ENCODE assay signal across 12 cellular contexts in the genomic region with DNA sequence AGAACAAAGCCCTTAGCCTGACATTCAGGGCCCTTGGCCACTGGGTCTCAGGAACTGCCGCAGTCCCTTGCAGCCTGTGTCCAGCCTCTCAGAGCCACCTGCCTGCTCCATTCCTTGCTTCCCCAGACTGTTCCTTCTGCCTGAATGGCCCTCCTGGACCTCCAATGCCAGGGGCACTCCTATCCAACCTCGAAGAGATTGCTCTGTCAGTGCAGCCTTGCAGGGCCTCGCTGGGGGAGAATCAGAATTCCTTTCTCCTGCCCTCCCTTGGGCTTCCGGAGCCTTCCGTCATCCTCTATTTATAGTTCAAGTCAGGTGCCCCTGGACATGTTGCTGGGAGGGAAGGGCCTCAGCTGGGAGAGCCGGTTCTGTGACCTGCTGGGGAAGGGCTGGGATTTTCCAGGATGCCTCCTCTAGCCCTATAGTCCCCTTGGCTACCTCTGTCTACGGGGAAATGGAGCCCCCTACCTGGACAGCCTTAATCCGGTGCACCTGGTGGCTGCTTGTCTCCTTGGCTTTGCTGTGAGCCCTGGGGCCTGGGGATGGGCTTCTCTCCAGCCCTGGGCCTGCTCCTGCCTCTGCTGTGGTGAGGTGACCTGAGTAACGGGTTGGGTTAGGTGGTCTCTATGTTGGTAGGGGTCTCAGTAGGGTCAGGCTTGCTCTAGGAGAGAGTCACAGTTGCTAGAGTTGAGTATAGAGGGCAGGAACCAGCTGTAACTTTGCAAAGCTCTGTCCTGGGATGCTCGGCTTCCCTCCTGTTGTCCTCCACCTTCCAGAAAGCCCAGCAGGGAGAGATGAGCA. TPM values are rescaled to one million over a fixed set of nuclear protein-coding genes. Genes with fewer than 3 reads are reported as not detected.
DNase-seq lines count a peak whose midpoint lies in the region; ATAC-seq and TF ChIP-seq lines count a peak whose summit lies in the region.
"Had no signal": no experiment of that assay in that cellular context is flagged by ENCODE, and none has a peak within 500 bp of the region (broad histone marks: within the 10 kb centered on the region; RNA-seq: fewer than 3 reads in every experiment).

No MANE protein-coding gene starts in this region.

- peak in 2 of 6 experiments; percentile 17 to 25 for TF ChIP-seq CTCF in Peyer's patch (IDR thresholded peaks at IDR 0.05)
- no peak for TF ChIP-seq CTCF in neural crest cell (conservative IDR thresholded peaks at IDR 0.05)

- H3K4me3 Mint-ChIP-seq in neural crest cell, result no peak overlapping the region
- H3K4me3 Mint-ChIP-seq in CD8-positive, alpha-beta memory T cell, result no peak overlapping the region
- H3K4me3 Mint-ChIP-seq: activated T-helper 17 cell treated with anti-CD3 and anti-CD28 coated beads, Interleukin-2, amount 50 U/mL, for 72 hours had no signal

- no peaks in the 10 kb centered on the region for H3K9me3 Mint-ChIP-seq in neural crest cell
- no peaks in the 10 kb centered on the region for H3K9me3 Mint-ChIP-seq in CD8-positive, alpha-beta memory T cell
- H3K9me3 Mint-ChIP-seq: activated T-helper 17 cell treated with anti-CD3 and anti-CD28 coated beads, Interleukin-2, amount 50 U/mL, for 72 hours had no signal

- H3K4me1 ChIP-seq in Peyer's patch, result no peaks in the 10 kb centered on the region
- no peaks in the 10 kb centered on the region for H3K4me1 ChIP-seq in CD8-positive, alpha-beta memory T cell (ENCODE audit: insufficient read depth, low read length)

- peak overlapping the region; percentile 57 for H3K27ac Mint-ChIP-seq in neural crest cell (ENCODE audit: unreplicated experiment)
- H3K27ac Mint-ChIP-seq in CD8-positive, alpha-beta memory T cell, result no peak overlapping the region
- H3K27ac Mint-ChIP-seq: activated T-helper 17 cell treated with anti-CD3 and anti-CD28 coated beads, Interleukin-2, amount 50 U/mL, for 72 hours had no signal

- TF ChIP-seq POLR2A in Peyer's patch (IDR thresholded peaks at IDR 0.05), result no peak

- no peaks in the 10 kb centered on the region for H3K36me3 Mint-ChIP-seq in neural crest cell (ENCODE audit: low read depth)
- H3K36me3 Mint-ChIP-seq in CD8-positive, alpha-beta memory T cell, result no peaks in the 10 kb centered on the region

- peaks cover 33% of the 10 kb centered on the region for H3K4me1 Mint-ChIP-seq in neural crest cell
- peaks cover 0 to 3% (median 0%) of the 10 kb centered on the region in 3 donors for H3K4me1 Mint-ChIP-seq in CD8-positive, alpha-beta memory T cell

- H3K27ac ChIP-seq in Peyer's patch, result peak overlapping the region in 1 of 4 donors; percentile 28
- no peak overlapping the region for H3K27ac ChIP-seq in CD8-positive, alpha-beta memory T cell (ENCODE audit: low read depth, low read length)

- ATAC-seq in Right ventricle myocardium superior (ENCODE audit: poor library complexity), result peak; percentile 91
- no peak for ATAC-seq in GM18909 (IDR thresholded peaks at IDR 0.05; ENCODE audit: poor library complexity, unreplicated experiment)
- ATAC-seq in HG03196 (IDR thresholded peaks at IDR 0.05; ENCODE audit: unreplicated experiment), result no peak
- ATAC-seq: activated T-helper 17 cell treated with anti-CD3 and anti-CD28 coated beads, Interleukin-2, amount 50 U/mL, for 72 hours had no signal

- H3K36me3 ChIP-seq in Peyer's patch, result no peaks in the 10 kb centered on the region
- no peaks in the 10 kb centered on the region for H3K36me3 ChIP-seq in CD8-positive, alpha-beta memory T cell (ENCODE audit: insufficient read depth, low read length)

- CTCF ChIA-PET in CD8-positive, alpha-beta memory T cell (lab: Charles Lee), result interaction anchor here (1.0 kb wide), 1 partner anchor 248 kb away, joined by 3 read pairs; no protein-coding TSS in a partner anchor

- no peaks in the 10 kb centered on the region for H3K27me3 ChIP-seq in Peyer's patch
- no peaks in the 10 kb centered on the region for H3K27me3 ChIP-seq in CD8-positive, alpha-beta memory T cell (ENCODE audit: insufficient read depth, low read length, poor library complexity, severe bottlenecking)

- no peaks in the 10 kb centered on the region for H3K9me3 ChIP-seq in Peyer's patch
- H3K9me3 ChIP-seq in CD8-positive, alpha-beta memory T cell (ENCODE audit: low read length), result no peaks in the 10 kb centered on the region

- POLR2A ChIA-PET in CD8-positive, alpha-beta memory T cell (lab: Charles Lee), result no interaction called here

- DNase-seq in ELF-1 (ENCODE audit: low read depth, low spot score) (peak; percentile 98), Peyer's patch (peak in 2 of 3 donors; percentile 65), Right ventricle myocardium superior (peak; percentile 57), neural crest cell (ENCODE audit: low read depth, low spot score) (no peak), cortex of kidney (lab: John Stamatoyannopoulos, UW) (no peak)
- DNase-seq in CD8-positive, alpha-beta memory T cell, result no peak
- DNase-seq: erythroblast; NCI-H1048; stimulated activated CD8-positive, alpha-beta memory T cell treated with anti-CD3 and anti-CD28 coated beads, Interleukin-4, amount 100 ng/mL, for 48 hours had no signal

- H3K4me3 ChIP-seq in Peyer's patch, result no peak overlapping the region
- no peak overlapping the region for H3K4me3 ChIP-seq in CD8-positive, alpha-beta memory T cell (ENCODE audit: low read length)

- no peaks in the 10 kb centered on the region for H3K27me3 Mint-ChIP-seq in neural crest cell (ENCODE audit: low read depth)
- peaks cover 20 to 50% of the 10 kb centered on the region in 2 donors for H3K27me3 Mint-ChIP-seq in CD8-positive, alpha-beta memory T cell

- intact Hi-C loops in Right ventricle myocardium superior (cut with DNase I), result loop anchor here (5.0 kb wide), 1 partner anchor 44 kb away; a partner anchor contains a TSS

RNA-seq across cellular contexts. Expression of a gene that starts 45.9 kb away (rescaled TPM):
- total RNA-seq in Peyer's patch, result 10 to 100 TPM in 3 of 4 donors, 1 to 10 TPM in 1; 5.8 to 18.2 (median 12.2) TPM
- 23.7 TPM for total RNA-seq in Right ventricle myocardium superior
- 3.8 and 4.1 TPM in 2 replicates for total RNA-seq in neural crest cell
- total RNA-seq in CD8-positive, alpha-beta memory T cell, result not detected
- not detected for polyA plus RNA-seq in CD8-positive, alpha-beta memory T cell

RNA-seq across cellular contexts. Expression of a gene that starts 53.4 kb away (rescaled TPM):
- total RNA-seq in Peyer's patch, result 10 to 100 TPM in 2 of 4 donors, 1 to 10 TPM in 2; 5.8 to 18.9 (median 10.2) TPM
- 4.2 TPM for total RNA-seq in Right ventricle myocardium superior
- 19.7 and 21.0 TPM in 2 replicates for total RNA-seq in neural crest cell
- under 1 TPM; 0.11 to 0.20 TPM for total RNA-seq in CD8-positive, alpha-beta memory T cell
- not detected for polyA plus RNA-seq in CD8-positive, alpha-beta memory T cell

Comparison
In these comparisons a context has a peak if more than half of its experiments do, and no peak if none do; other contexts are left out.
1. DNase-seq: peak in ELF-1 (single experiment), Peyer's patch (2 of 3) and Right ventricle myocardium superior (single experiment); none in neural crest cell (single experiment), cortex of kidney (single experiment) and CD8-positive, alpha-beta memory T cell (0 of 5).